Comparison of ENCODE assay signal across 10 cellular contexts in the genomic region with DNA sequence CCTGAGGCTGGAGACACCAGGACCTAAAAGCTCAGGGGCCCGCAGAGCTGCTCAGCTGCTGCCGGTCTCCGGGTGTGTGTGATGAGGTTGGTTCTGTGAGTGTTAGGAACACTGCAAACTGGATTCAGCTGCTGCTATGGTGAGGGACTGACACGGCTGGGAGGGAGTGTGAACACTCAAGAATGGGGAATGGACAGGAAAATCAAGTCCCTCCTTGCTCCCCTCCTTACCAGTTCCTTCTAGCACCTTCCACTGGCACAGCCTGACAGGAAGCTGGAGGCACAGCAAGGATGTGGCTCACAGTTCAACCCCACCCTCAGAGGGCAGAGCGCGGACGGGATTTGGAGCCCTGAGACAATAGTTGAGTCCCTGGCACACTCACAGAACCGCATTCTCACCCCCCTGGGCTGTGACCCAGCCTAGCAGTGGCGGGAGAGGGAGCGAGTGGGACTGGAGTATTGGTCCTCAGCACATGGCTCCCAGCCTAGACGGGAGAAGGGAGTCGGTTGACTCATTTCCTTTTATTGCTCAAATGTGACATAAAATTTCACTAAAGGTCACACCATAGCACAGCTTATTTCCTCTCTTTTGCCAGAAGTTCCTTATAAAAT. TPM values are rescaled to one million over a fixed set of nuclear protein-coding genes. Genes with fewer than 3 reads are reported as not detected.
A peak's percentile ranks its signal among the peaks of the same experiment; 100 is the strongest.
DNase-seq lines count a peak whose midpoint lies in the region; ATAC-seq, FAIRE-seq and TF ChIP-seq lines count a peak whose summit lies in the region.
"Had no signal": no experiment of that assay in that cellular context is flagged by ENCODE, and none has a peak within 500 bp of the region (broad histone marks: within the 10 kb centered on the region; RNA-seq: fewer than 3 reads in every experiment).

No MANE protein-coding gene starts in this region.

- H3K9ac ChIP-seq in HepG2 (ENCODE audit: insufficient read depth, low read depth, low read length): no peak overlapping the region

- POLR2A ChIA-PET in HepG2 (lab: Yijun Ruan, JAX): no interaction called here

- TF ChIP-seq CTCF in cardiac fibroblast (IDR thresholded peaks at IDR 0.05; ENCODE audit: low read depth, low read length): no peak
- no peak for TF ChIP-seq CTCF in HepG2 (CRISPR knock-in tag; IDR thresholded peaks at IDR 0.05)

- H3K4me2 ChIP-seq in HepG2 (ENCODE audit: low read depth, low read length): peak overlapping the region; percentile 95

- no peak for TF ChIP-seq RAD21 in HepG2 (CRISPR knock-in tag; IDR thresholded peaks at IDR 0.05)

- ATAC-seq in HepG2: peak; percentile 46
- no peak for ATAC-seq in HG03139 (IDR thresholded peaks at IDR 0.05; ENCODE audit: unreplicated experiment)
- no peak for ATAC-seq in activated CD4-positive, CD25-positive, alpha-beta regulatory T cell treated with anti-CD3 and anti-CD28 coated beads, Interleukin-2, amount 50 U/mL, for 24 hours

- TF ChIP-seq EP300 in HepG2 (IDR thresholded peaks at IDR 0.05; ENCODE audit: low read depth in 2 of 2, low read length in 2 of 2) (no peak), HepG2 (CRISPR knock-in tag; IDR thresholded peaks at IDR 0.05; ENCODE audit: borderline replicate concordance) (no peak)

- H4K20me1 ChIP-seq in HepG2 (ENCODE audit: insufficient read depth, low read length): no peaks in the 10 kb centered on the region

- peaks cover 0 to 5% of the 10 kb centered on the region in 2 experiments; a peak in 1 of 5 replicates for H3K27me3 ChIP-seq in HepG2 (ENCODE audit: control insufficient read depth in 1 of 2, insufficient read depth in 2 of 2, low read length in 2 of 2)

- no peak for FAIRE-seq in HepG2 (lab: Jason Lieb, UNC)

- no peak for TF ChIP-seq POLR2A in HepG2 (IDR thresholded peaks at IDR 0.05; ENCODE audit: insufficient read depth in 1 of 2, low read depth in 2 of 2, low read length in 2 of 2)

- WGBS in HepG2 (ENCODE audit: low lambda C conversion rate): 42% methylated on average over 12 of the region's 12 CpGs

- no peaks in the 10 kb centered on the region for H3K79me2 ChIP-seq in HepG2 (ENCODE audit: insufficient read depth, low read length)

- in situ Hi-C loops in HepG2 (cut with HindIII; ENCODE audit: extremely low pct_ligation_motif_present, low pct_unique_long_range_greater_than_20kb): loop anchor here (5.0 to 25.0 kb wide), 3 partner anchors 294 to 1114 kb away; a partner anchor contains a TSS

- H3K27ac ChIP-seq in HepG2 (ENCODE audit: extremely low read length, insufficient read depth, low read length): no peak overlapping the region
- H3K27ac ChIP-seq in substantia nigra (ENCODE audit: low read depth, low read length, poor library complexity, severe bottlenecking): peak overlapping the region; percentile 68

- intact Hi-C loops in HepG2 (cut with micrococcal nuclease; ENCODE audit: unreplicated experiment): loop anchor here (2.0 to 5.0 kb wide), 4 partner anchors 293 to 519 kb away; a partner anchor contains a TSS

- peaks cover 12% of the 10 kb centered on the region for H3K4me1 ChIP-seq in HepG2 (ENCODE audit: insufficient read depth, low read length)

- H3K9me3 ChIP-seq in HepG2 (ENCODE audit: low read length): no peaks in the 10 kb centered on the region

- CTCF ChIA-PET in HepG2 (lab: Yijun Ruan, JAX; ENCODE audit: low intra/inter-chr PET ratio, low total read pairs): interaction anchor here (2.4 kb wide), 1 partner anchor 294 kb away, joined by 11 read pairs; a partner anchor contains a TSS

- DNase-seq in HS-27A (ENCODE audit: low read depth): peak; percentile 42
- peak; percentile 88 to 91 for DNase-seq in cardiac fibroblast (ENCODE audit: low read depth in 2 of 2)
- no peak for DNase-seq in HepG2 (ENCODE audit: low spot score)
- peak in 14 of 49 donors; percentile 3 to 33 (median 14) for DNase-seq in substantia nigra (lab: John Stamatoyannopoulos, UW)
- no peak for DNase-seq in NCI-H2196 treated with DMSO at 0.1 percent for 48 hours (lab: John Stamatoyannopoulos, UW; ENCODE audit: unreplicated experiment)
- DNase-seq in activated CD4-positive, alpha-beta T cell treated with anti-CD3 and anti-CD28 coated beads, Interleukin-2, amount 50 U/mL, for 4 hours: no peak
- DNase-seq: effector memory CD4-positive, alpha-beta T cell; stimulated activated CD4-positive, alpha-beta T cell treated with anti-CD3 and anti-CD28 coated beads, Interleukin-15, amount 100 ng/mL, for 24 hours had no signal

- peak overlapping the region in 1 of 2 donors; percentile 3 for H3K4me3 ChIP-seq in cardiac fibroblast (replicated peaks in 1 of 2; ENCODE audit: low read depth in 2 of 2, low read length in 2 of 2)
- H3K4me3 ChIP-seq in HepG2 (replicated peaks in 1 of 3; ENCODE audit: insufficient read depth in 1 of 3, low read depth in 2 of 3, low read length in 3 of 3): no peak overlapping the region; a peak in 1 of 6 replicates

- no peaks in the 10 kb centered on the region for H3K36me3 ChIP-seq in HepG2 (replicated peaks in 1 of 2; ENCODE audit: control insufficient read depth in 1 of 2, insufficient read depth in 2 of 2, low read length in 2 of 2)

- H2AFZ ChIP-seq in HepG2 (ENCODE audit: low read length): no peak overlapping the region

- no TSS peak for BruUV-seq in HepG2 (replicated peaks; lab: Mats Ljungman, UMichigan)

TF ChIP-seq in HepG2, 621 proteins besides CTCF, POLR2A, EP300 and RAD21:
- TF ChIP-seq PAX8 (CRISPR knock-in tag; IDR thresholded peaks at IDR 0.05; ENCODE audit: borderline replicate concordance): no peak
- no peak for TF ChIP-seq ZSCAN31 (CRISPR knock-in tag; IDR thresholded peaks at IDR 0.05; ENCODE audit: low read depth)
- TF ChIP-seq, protein P1, sequence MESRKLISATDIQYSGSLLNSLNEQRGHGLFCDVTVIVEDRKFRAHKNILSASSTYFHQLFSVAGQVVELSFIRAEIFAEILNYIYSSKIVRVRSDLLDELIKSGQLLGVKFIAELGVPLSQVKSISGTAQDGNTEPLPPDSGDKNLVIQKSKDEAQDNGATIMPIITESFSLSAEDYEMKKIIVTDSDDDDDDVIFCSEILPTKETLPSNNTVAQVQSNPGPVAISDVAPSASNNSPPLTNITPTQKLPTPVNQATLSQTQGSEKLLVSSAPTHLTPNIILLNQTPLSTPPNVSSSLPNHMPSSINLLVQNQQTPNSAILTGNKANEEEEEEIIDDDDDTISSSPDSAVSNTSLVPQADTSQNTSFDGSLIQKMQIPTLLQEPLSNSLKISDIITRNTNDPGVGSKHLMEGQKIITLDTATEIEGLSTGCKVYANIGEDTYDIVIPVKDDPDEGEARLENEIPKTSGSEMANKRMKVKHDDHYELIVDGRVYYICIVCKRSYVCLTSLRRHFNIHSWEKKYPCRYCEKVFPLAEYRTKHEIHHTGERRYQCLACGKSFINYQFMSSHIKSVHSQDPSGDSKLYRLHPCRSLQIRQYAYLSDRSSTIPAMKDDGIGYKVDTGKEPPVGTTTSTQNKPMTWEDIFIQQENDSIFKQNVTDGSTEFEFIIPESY (CRISPR knock-in tag; IDR thresholded peaks at IDR 0.05): peak; percentile 44; the same call in 1 of the 2 replicates

RNA-seq across cellular contexts. Expression of a gene that starts 42.5 kb away (rescaled TPM):
- total RNA-seq in HepG2 (2016; rRNA removed; fragmentation: Illumina TruSeq; extraction: Trizol): not detected in 2 replicates
- total RNA-seq in HepG2 (2016; cell fraction: cytosol; rRNA removed; fragmentation: Illumina TruSeq; extraction: Trizol; ENCODE audit: low read depth): not detected in 2 replicates
- total RNA-seq in HepG2 (2016; cell fraction: insoluble cytoplasmic fraction; rRNA removed; fragmentation: Illumina TruSeq; extraction: Trizol): not detected in 2 replicates
- not detected in 2 replicates for total RNA-seq in HepG2 (2016; cell fraction: membrane; rRNA removed; fragmentation: Illumina TruSeq; extraction: Trizol)
- not detected in 2 replicates for total RNA-seq in HepG2 (2016; cell fraction: nucleus; rRNA removed; fragmentation: Illumina TruSeq; extraction: Trizol)
- not detected in 2 replicates for polyA plus RNA-seq in HepG2 (2011; rRNA removed)
- polyA plus RNA-seq in HepG2 (2011; cell fraction: cytosol; rRNA removed): not detected in 2 replicates
- polyA plus RNA-seq in HepG2 (2011; cell fraction: nucleus; rRNA removed): not detected in 2 replicates
- not detected in 2 replicates for polyA plus RNA-seq in HepG2 (2012)
- not detected in 2 replicates for polyA plus RNA-seq in HepG2 (2016; cell fraction: cytosol; fragmentation: Illumina TruSeq; extraction: Trizol; ENCODE audit: low read depth)
- polyA plus RNA-seq in HepG2 (2016; cell fraction: insoluble cytoplasmic fraction; fragmentation: Illumina TruSeq; extraction: Trizol; ENCODE audit: low read depth): not detected in 2 replicates
- polyA plus RNA-seq in HepG2 (2016; cell fraction: membrane; fragmentation: Illumina TruSeq; extraction: Trizol; ENCODE audit: low read depth): not detected in 2 replicates
- polyA plus RNA-seq in HepG2 (2016; cell fraction: nucleus; fragmentation: Illumina TruSeq; extraction: Trizol; ENCODE audit: insufficient read depth, low read depth): not detected in 2 replicates
- not detected in 2 replicates for polyA minus RNA-seq in HepG2 (2011; rRNA and poly(A)+ RNA removed; ENCODE audit: low replicate concordance)
- not detected in 2 replicates for polyA minus RNA-seq in HepG2 (2011; cell fraction: cytosol; rRNA and poly(A)+ RNA removed)
- not detected in 2 replicates for polyA minus RNA-seq in HepG2 (2011; cell fraction: nucleus; rRNA and poly(A)+ RNA removed)

Comparison
In these comparisons a context has a peak if more than half of its experiments do, and no peak if none do; other contexts are left out.
1. DNase-seq: peak in HS-27A (single experiment) and cardiac fibroblast (2 of 2); none in HepG2 (single experiment), NCI-H2196 treated with DMSO at 0.1 percent for 48 hours (single experiment) and activated CD4-positive, alpha-beta T cell treated with anti-CD3 and anti-CD28 coated beads, Interleukin-2, amount 50 U/mL, for 4 hours (0 of 2).